Comparison of ENCODE assay signal across 2 cellular contexts in genomic region chr1:63917571-63918394, GRCh38.
TF ChIP-seq lines count a peak whose summit lies in the region.

No MANE protein-coding gene starts in this region.

TF ChIP-seq in SK-N-SH, 30 proteins besides CTCF, POLR2A, EP300 and RAD21 (continued from another document):
- TF ChIP-seq REST (IDR thresholded peaks at IDR 0.05; ENCODE audit: low read depth, low read length) = no peak
- no peak for TF ChIP-seq NFIC (IDR thresholded peaks at IDR 0.05; ENCODE audit: borderline replicate concordance)
- no peak for TF ChIP-seq USF1 (IDR thresholded peaks at IDR 0.05; ENCODE audit: borderline replicate concordance, low read depth)
- no peak for TF ChIP-seq JUND (IDR thresholded peaks at IDR 0.05)
- TF ChIP-seq CHD2 (IDR thresholded peaks at IDR 0.05; ENCODE audit: low read length, partially characterized antibody) = no peak
- no peak for TF ChIP-seq GATA2 (CRISPR knock-in tag; IDR thresholded peaks at IDR 0.05)
- no peak for TF ChIP-seq RXRA (IDR thresholded peaks at IDR 0.05; ENCODE audit: borderline replicate concordance, low read depth)
- no peak for TF ChIP-seq YY1 (IDR thresholded peaks at IDR 0.05; ENCODE audit: low read depth)
- TF ChIP-seq FOSL2 (IDR thresholded peaks at IDR 0.05; ENCODE audit: borderline replicate concordance, low read depth) = no peak
- no peak for TF ChIP-seq MAX (IDR thresholded peaks at IDR 0.05; ENCODE audit: low read depth)
- no peak for TF ChIP-seq MEF2A (IDR thresholded peaks at IDR 0.05; ENCODE audit: borderline replicate concordance, low read depth)
- TF ChIP-seq RFX5 (IDR thresholded peaks at IDR 0.05; ENCODE audit: low read length) = no peak
- TF ChIP-seq PBX3 (IDR thresholded peaks at IDR 0.05) = no peak
- no peak for TF ChIP-seq EZH2phosphoT487 (IDR thresholded peaks at IDR 0.05; ENCODE audit: borderline replicate concordance, low read depth)
- TF ChIP-seq FOXJ3 (CRISPR knock-in tag; IDR thresholded peaks at IDR 0.05) = no peak
- TF ChIP-seq GABPA (IDR thresholded peaks at IDR 0.05; ENCODE audit: low read depth) = no peak
- TF ChIP-seq TAF1 (IDR thresholded peaks at IDR 0.05; ENCODE audit: borderline replicate concordance, low read depth, low read length) = no peak

TF ChIP-seq in SK-N-SH treated with all-trans-retinoic acid at 6 μM for 48 hours, 23 proteins besides CTCF, POLR2A, EP300 and RAD21 (continued from another document):
- no peak for TF ChIP-seq TSHZ2 (CRISPR knock-in tag; IDR thresholded peaks at IDR 0.05)
- TF ChIP-seq ZFP30 (CRISPR knock-in tag; IDR thresholded peaks at IDR 0.05) = no peak
